ENCODE assay signal across 9 cellular contexts in genomic region chr17:45372325-45372869, GRCh38. TPM values are rescaled to one million over a fixed set of nuclear protein-coding genes. Genes with fewer than 3 reads are reported as not detected.
A peak's percentile ranks its signal among the peaks of the same experiment; 100 is the strongest.
DNase-seq lines count a peak whose midpoint lies in the region; ATAC-seq and TF ChIP-seq lines count a peak whose summit lies in the region.
"Had no signal": no experiment of that assay in that cellular context is flagged by ENCODE, and none has a peak within 500 bp of the region (broad histone marks: within the 10 kb centered on the region; RNA-seq: fewer than 3 reads in every experiment).

No MANE protein-coding gene starts in this region.

- H3K9me3 Mint-ChIP-seq in HFFc6 = no peaks in the 10 kb centered on the region
- H3K9me3 Mint-ChIP-seq in activated T-helper 17 cell treated with anti-CD3 and anti-CD28 coated beads, Interleukin-2, amount 50 U/mL, for 72 hours = no peaks in the 10 kb centered on the region
- no peaks in the 10 kb centered on the region for H3K9me3 Mint-ChIP-seq in activated naive CD4-positive, alpha-beta T cell treated with anti-CD3 and anti-CD28 coated beads, Interleukin-2, amount 10 ng/mL, durations not matched to agents 7 days and 5 days

- ATAC-seq in activated T-helper 17 cell treated with anti-CD3 and anti-CD28 coated beads, Interleukin-2, amount 50 U/mL, for 72 hours (replicated peaks) = no peak
- ATAC-seq in left ventricle myocardium superior (peak; percentile 7), HG03460 (IDR thresholded peaks at IDR 0.05; ENCODE audit: unreplicated experiment) (no peak)

- no peaks in the 10 kb centered on the region for H3K36me3 ChIP-seq in skeletal muscle satellite cell (ENCODE audit: insufficient read depth, low read length)

- peaks cover 56% of the 10 kb centered on the region for H3K4me1 Mint-ChIP-seq in HFFc6 (ENCODE audit: low read depth)
- peaks cover 14% of the 10 kb centered on the region for H3K4me1 Mint-ChIP-seq in activated T-helper 17 cell treated with anti-CD3 and anti-CD28 coated beads, Interleukin-2, amount 50 U/mL, for 72 hours
- H3K4me1 Mint-ChIP-seq in activated naive CD4-positive, alpha-beta T cell treated with anti-CD3 and anti-CD28 coated beads, Interleukin-2, amount 10 ng/mL, durations not matched to agents 7 days and 5 days = peaks cover 17% of the 10 kb centered on the region

- H3K4me3 ChIP-seq in skeletal muscle satellite cell (ENCODE audit: low read length) = peak overlapping the region; percentile 27

- H3K9ac ChIP-seq in skeletal muscle satellite cell (ENCODE audit: low read depth, low read length) = peak overlapping the region; percentile 86

- H3K4me1 ChIP-seq in skeletal muscle satellite cell (ENCODE audit: control insufficient read depth, insufficient read depth, low read length) = peaks cover 53% of the 10 kb centered on the region

- no peak for TF ChIP-seq CTCF in HFFc6 (IDR thresholded peaks at IDR 0.05)

- H3K4me2 ChIP-seq in skeletal muscle satellite cell (ENCODE audit: low read length) = peak overlapping the region; percentile 80

- H3K9me3 ChIP-seq in skeletal muscle satellite cell (replicated peaks; ENCODE audit: low read length) = no peaks in the 10 kb centered on the region

- intact Hi-C loops in left ventricle myocardium superior (cut with micrococcal nuclease) = no loop called here

- no peak for DNase-seq in HFFc6
- no peak for DNase-seq in left ventricle myocardium superior
- DNase-seq in cerebellar cortex (ENCODE audit: low spot score) = no peak
- DNase-seq in pons (ENCODE audit: low spot score) = no peak
- no peak for DNase-seq in activated naive CD4-positive, alpha-beta T cell treated with anti-CD3 and anti-CD28 coated beads, Interleukin-2, amount 10 ng/mL, durations not matched to agents 7 days and 5 days
- DNase-seq: NK-92 treated with Interleukin-12 subunit alpha and Interleukin-12 subunit beta, amount 100 ng/mL, for 24 hours had no signal

- H3K27ac Mint-ChIP-seq in HFFc6 = peak overlapping the region; percentile 99
- H3K27ac Mint-ChIP-seq in activated T-helper 17 cell treated with anti-CD3 and anti-CD28 coated beads, Interleukin-2, amount 50 U/mL, for 72 hours = no peak overlapping the region
- no peak overlapping the region for H3K27ac Mint-ChIP-seq in activated naive CD4-positive, alpha-beta T cell treated with anti-CD3 and anti-CD28 coated beads, Interleukin-2, amount 10 ng/mL, durations not matched to agents 7 days and 5 days

- no peaks in the 10 kb centered on the region for H3K36me3 Mint-ChIP-seq in HFFc6 (ENCODE audit: low read depth)
- H3K36me3 Mint-ChIP-seq in activated T-helper 17 cell treated with anti-CD3 and anti-CD28 coated beads, Interleukin-2, amount 50 U/mL, for 72 hours (ENCODE audit: low read depth) = no peaks in the 10 kb centered on the region
- no peaks in the 10 kb centered on the region for H3K36me3 Mint-ChIP-seq in activated naive CD4-positive, alpha-beta T cell treated with anti-CD3 and anti-CD28 coated beads, Interleukin-2, amount 10 ng/mL, durations not matched to agents 7 days and 5 days

- no peaks in the 10 kb centered on the region for H3K27me3 ChIP-seq in skeletal muscle satellite cell (ENCODE audit: control insufficient read depth, insufficient read depth, low read length)

- H3K4me3 Mint-ChIP-seq in HFFc6 = peak overlapping the region; percentile 80
- H3K4me3 Mint-ChIP-seq in activated T-helper 17 cell treated with anti-CD3 and anti-CD28 coated beads, Interleukin-2, amount 50 U/mL, for 72 hours = peak overlapping the region; percentile 54
- H3K4me3 Mint-ChIP-seq in activated naive CD4-positive, alpha-beta T cell treated with anti-CD3 and anti-CD28 coated beads, Interleukin-2, amount 10 ng/mL, durations not matched to agents 7 days and 5 days = no peak overlapping the region

- CTCF ChIA-PET in activated naive CD4-positive, alpha-beta T cell treated with anti-CD3 and anti-CD28 coated beads, Interleukin-2, amount 10 ng/mL, durations not matched to agents 7 days and 5 days (lab: Charles Lee) = interaction anchor here (0.6 to 1.2 kb wide), 3 partner anchors 8 to 95 kb away, joined by 3 read pairs; no protein-coding TSS in a partner anchor

- H3K27me3 Mint-ChIP-seq in HFFc6 (ENCODE audit: insufficient read depth) = peaks cover 5% of the 10 kb centered on the region; the same call in 1 of the 2 replicates
- H3K27me3 Mint-ChIP-seq in activated T-helper 17 cell treated with anti-CD3 and anti-CD28 coated beads, Interleukin-2, amount 50 U/mL, for 72 hours = no peaks in the 10 kb centered on the region
- H3K27me3 Mint-ChIP-seq in activated naive CD4-positive, alpha-beta T cell treated with anti-CD3 and anti-CD28 coated beads, Interleukin-2, amount 10 ng/mL, durations not matched to agents 7 days and 5 days = peaks cover 47% of the 10 kb centered on the region

RNA-seq across cellular contexts. Expression of gene MAP3K14, which starts 55.6 kb away (rescaled TPM):
- total RNA-seq in HFFc6 (2021; fragmentation: NEBNext Ultra II Directional; extraction: Animal tissue kit (Norgen Biotek cat#: 25700)) = 1 to 10 TPM; 5.6 to 8.8 (median 6.6) TPM
- 10 to 100 TPM; 36.3 to 49.5 TPM for total RNA-seq in activated T-helper 17 cell treated with anti-CD3 and anti-CD28 coated beads, Interleukin-2, amount 50 U/mL, for 72 hours
- 16.6 TPM for total RNA-seq in left ventricle myocardium superior
- total RNA-seq in skeletal muscle satellite cell (2012; rRNA removed) = 4.3 and 4.6 TPM in 2 replicates
